ENCODE assay signal across 21 cellular contexts in genomic region chr11:69654001-69654659, GRCh38. TPM values are rescaled to one million over a fixed set of nuclear protein-coding genes. Genes with fewer than 3 reads are reported as not detected.
DNase-seq lines count a peak whose midpoint lies in the region; ATAC-seq, FAIRE-seq and TF ChIP-seq lines count a peak whose summit lies in the region.
"Had no signal": no experiment of that assay in that cellular context is flagged by ENCODE, and none has a peak within 500 bp of the region (broad histone marks: within the 10 kb centered on the region; RNA-seq: fewer than 3 reads in every experiment).

No MANE protein-coding gene starts in this region.

- peaks cover 0 to 6% (median 5%) of the 10 kb centered on the region in 3 donors for H3K27me3 Mint-ChIP-seq in CD14-positive monocyte (ENCODE audit: low read depth in 3 of 3)
- H3K27me3 Mint-ChIP-seq: activated CD4-positive, alpha-beta T cell treated with anti-CD3 and anti-CD28 coated beads, Interleukin-2, amount 10 ng/mL, durations not matched to agents 24 days and 14 days; CD4-positive, CD25-positive, alpha-beta regulatory T cell; T-helper 17 cell had no signal

- intact Hi-C loops in PC-3 (cut with micrococcal nuclease): loop anchor here (2.0 kb wide), 1 partner anchor 17 kb away; no protein-coding TSS in a partner anchor
- intact Hi-C loops in kidney (cut with DNase I): no loop called here
- intact Hi-C loops in CD14-positive monocyte (cut with micrococcal nuclease): no loop called here

- H3K4me2 ChIP-seq in PC-3 (ENCODE audit: low read length): peak overlapping the region; percentile 48

- TF ChIP-seq CTCF in 22Rv1 (IDR thresholded peaks at IDR 0.05) (no peak), PC-3 (conservative IDR thresholded peaks at IDR 0.05; ENCODE audit: low read depth, low read length) (no peak), kidney (IDR thresholded peaks at IDR 0.05; ENCODE audit: borderline replicate concordance, extremely low read depth, insufficient read depth) (no peak), CD14-positive monocyte (IDR thresholded peaks at IDR 0.05) (no peak)

- H3K9me3 Mint-ChIP-seq in CD14-positive monocyte: no peaks in the 10 kb centered on the region
- H3K9me3 Mint-ChIP-seq: activated CD4-positive, alpha-beta T cell treated with anti-CD3 and anti-CD28 coated beads, Interleukin-2, amount 10 ng/mL, durations not matched to agents 24 days and 14 days; activated T-cell treated with anti-CD3 and anti-CD28 coated beads, Interleukin-2, amount 50 U/mL, for 72 hours; CD4-positive, CD25-positive, alpha-beta regulatory T cell had no signal

- CTCF ChIA-PET in PC-3 (lab: Charles Lee): no interaction called here

- DNase-seq in COLO668 (lab: John Stamatoyannopoulos, UW; ENCODE audit: unreplicated experiment) (peak; percentile 58), PC-3 (peak; percentile 86), kidney (peak; percentile 83), OCI-M1 (lab: John Stamatoyannopoulos, UW) (no peak), medulla oblongata (ENCODE audit: extremely low spot score) (no peak), CD14-positive monocyte (ENCODE audit: low spot score) (no peak)
- DNase-seq: activated CD4-positive, alpha-beta T cell treated with anti-CD3 and anti-CD28 coated beads, Interleukin-2, amount 10 ng/mL, durations not matched to agents 24 days and 14 days; activated T-cell treated with anti-CD3 and anti-CD28 coated beads, Interleukin-2, amount 50 U/mL, for 72 hours; CD4-positive, CD25-positive, alpha-beta regulatory T cell; erythroblast; GDM1; KBM-7; NCI-H1694 treated with DMSO at 0.1 percent for 48 hours; retina; T-helper 17 cell; trophoblast cell had no signal

- H4K20me1 ChIP-seq in PC-3 (ENCODE audit: low read length): peaks cover 39% of the 10 kb centered on the region

- H3K27ac Mint-ChIP-seq in CD14-positive monocyte: peak overlapping the region in 1 of 7 donors; percentile 8
- H3K27ac Mint-ChIP-seq: activated CD4-positive, alpha-beta T cell treated with anti-CD3 and anti-CD28 coated beads, Interleukin-2, amount 10 ng/mL, durations not matched to agents 24 days and 14 days; activated T-cell treated with anti-CD3 and anti-CD28 coated beads, Interleukin-2, amount 50 U/mL, for 72 hours; CD4-positive, CD25-positive, alpha-beta regulatory T cell; T-helper 17 cell had no signal

- peaks cover 39% of the 10 kb centered on the region for H3F3A ChIP-seq in PC-3 (ENCODE audit: low read length, unreplicated experiment)

- H3K36me3 ChIP-seq in PC-3 (ENCODE audit: low read depth, low read length): peaks cover 42% of the 10 kb centered on the region
- H3K36me3 ChIP-seq in kidney (ENCODE audit: control insufficient read depth in 1 of 2, insufficient read depth in 2 of 2, low read length in 2 of 2): peaks cover 11 to 30% of the 10 kb centered on the region in 2 donors

- POLR2A ChIA-PET in PC-3 (lab: Charles Lee; ENCODE audit: unreplicated experiment): interaction anchor here (0.6 kb wide), 1 partner anchor 20 kb away, joined by 3 read pairs; no protein-coding TSS in a partner anchor

- no peak overlapping the region for H2AFZ ChIP-seq in PC-3 (ENCODE audit: low read length)

- peaks cover 18% of the 10 kb centered on the region for H3K79me2 ChIP-seq in PC-3 (ENCODE audit: low read length)

- peaks cover 63% of the 10 kb centered on the region for H3K4me1 ChIP-seq in PC-3 (ENCODE audit: insufficient read depth, low read length)
- H3K4me1 ChIP-seq in kidney (ENCODE audit: control insufficient read depth in 1 of 2, insufficient read depth in 1 of 2, low read depth in 1 of 2, low read length in 2 of 2): no peaks in the 10 kb centered on the region

- H3K9me3 ChIP-seq in PC-3 (ENCODE audit: low read length) (no peaks in the 10 kb centered on the region), kidney (ENCODE audit: control insufficient read depth in 1 of 2, low read length in 2 of 2) (no peaks in the 10 kb centered on the region)
- H3K9me3 ChIP-seq: heart left ventricle had no signal

- no peak overlapping the region for H3K4me3 Mint-ChIP-seq in CD14-positive monocyte
- H3K4me3 Mint-ChIP-seq: activated CD4-positive, alpha-beta T cell treated with anti-CD3 and anti-CD28 coated beads, Interleukin-2, amount 10 ng/mL, durations not matched to agents 24 days and 14 days; activated T-cell treated with anti-CD3 and anti-CD28 coated beads, Interleukin-2, amount 50 U/mL, for 72 hours; CD4-positive, CD25-positive, alpha-beta regulatory T cell; T-helper 17 cell had no signal

- H3K27me3 ChIP-seq in PC-3 (ENCODE audit: low read length): no peaks in the 10 kb centered on the region
- H3K27me3 ChIP-seq: heart left ventricle had no signal

- H3K4me1 Mint-ChIP-seq in CD14-positive monocyte: no peaks in the 10 kb centered on the region
- H3K4me1 Mint-ChIP-seq: activated CD4-positive, alpha-beta T cell treated with anti-CD3 and anti-CD28 coated beads, Interleukin-2, amount 10 ng/mL, durations not matched to agents 24 days and 14 days; CD4-positive, CD25-positive, alpha-beta regulatory T cell had no signal

- H3K27ac ChIP-seq in 22Rv1 (peak overlapping the region; percentile 100), PC-3 (ENCODE audit: low read length) (peak overlapping the region; percentile 87), kidney (ENCODE audit: low read depth in 2 of 2, low read length in 2 of 2) (no peak overlapping the region)
- H3K27ac ChIP-seq: heart left ventricle had no signal

- no peaks in the 10 kb centered on the region for H3K36me3 Mint-ChIP-seq in CD14-positive monocyte

- ATAC-seq in PC-3 (peak; percentile 50), HG03135 (IDR thresholded peaks at IDR 0.05; ENCODE audit: unreplicated experiment) (no peak)
- ATAC-seq: activated T-cell treated with anti-CD3 and anti-CD28 coated beads, Interleukin-2, amount 50 U/mL, for 72 hours; T-helper 17 cell had no signal

- BruUV-seq in PC-3 (replicated peaks; lab: Mats Ljungman, UMichigan): TSS peak; percentile 31

- FAIRE-seq in kidney (lab: Jason Lieb, UNC): no peak
- FAIRE-seq: colon, GM19239 had no signal

- H3K9me2 ChIP-seq in PC-3 (replicated peaks; ENCODE audit: low read length): no peaks in the 10 kb centered on the region

- H3K9ac ChIP-seq in PC-3 (ENCODE audit: low read length) (peak overlapping the region; percentile 50), kidney (ENCODE audit: low read length in 2 of 2) (no peak overlapping the region)

- H3K4me3 ChIP-seq in PC-3 (ENCODE audit: low read length) (peak overlapping the region; percentile 24; the same call in 1 of the 2 replicates), kidney (ENCODE audit: low read length in 2 of 2) (no peak overlapping the region)
- H3K4me3 ChIP-seq: heart left ventricle had no signal

RNA-seq across cellular contexts. Expression of gene CCND1, which starts 13.2 kb away (rescaled TPM):
- total RNA-seq in PC-3 (2014; rRNA removed) (868 and 934 TPM in 2 replicates), kidney (142 TPM)
- polyA plus RNA-seq in kidney (ENCODE audit: insufficient read depth, low read depth, low replicate concordance) (37.6 TPM), CD14-positive monocyte (not detected)

RNA-seq across cellular contexts. Expression of gene LTO1, which starts 21.0 kb away (rescaled TPM):
- total RNA-seq in PC-3 (2014; rRNA removed) (37.5 and 46.1 TPM in 2 replicates), kidney (21.9 TPM)
- polyA plus RNA-seq in kidney (ENCODE audit: insufficient read depth, low read depth, low replicate concordance) (14.6 TPM), CD14-positive monocyte (1 to 10 TPM; 3.9 to 5.2 TPM)

RNA-seq across cellular contexts. Expression of gene FGF19, which starts 49.7 kb away (rescaled TPM):
- not detected in 2 replicates for total RNA-seq in PC-3 (2014; rRNA removed)
- not detected for total RNA-seq in kidney
- polyA plus RNA-seq in kidney (ENCODE audit: insufficient read depth, low read depth, low replicate concordance): not detected
- polyA plus RNA-seq in CD14-positive monocyte: not detected
- total RNA-seq: activated CD4-positive, alpha-beta T cell treated with anti-CD3 and anti-CD28 coated beads, Interleukin-2, amount 10 ng/mL, durations not matched to agents 24 days and 14 days; CD4-positive, CD25-positive, alpha-beta regulatory T cell; heart left ventricle; T-helper 17 cell had no signal
- polyA plus RNA-seq: CD4-positive, CD25-positive, alpha-beta regulatory T cell; heart left ventricle had no signal

Comparison
In these comparisons a context has a peak if more than half of its experiments do, and no peak if none do; other contexts are left out.
1. H3K27ac ChIP-seq: peak in 22Rv1 (single experiment) and PC-3 (single experiment); none in kidney (0 of 2).
2. DNase-seq: peak in COLO668 (single experiment), PC-3 (single experiment) and kidney (single experiment); none in OCI-M1 (single experiment), medulla oblongata (single experiment) and CD14-positive monocyte (single experiment).